ENCODE assay signal across 19 cellular contexts in the genomic region with DNA sequence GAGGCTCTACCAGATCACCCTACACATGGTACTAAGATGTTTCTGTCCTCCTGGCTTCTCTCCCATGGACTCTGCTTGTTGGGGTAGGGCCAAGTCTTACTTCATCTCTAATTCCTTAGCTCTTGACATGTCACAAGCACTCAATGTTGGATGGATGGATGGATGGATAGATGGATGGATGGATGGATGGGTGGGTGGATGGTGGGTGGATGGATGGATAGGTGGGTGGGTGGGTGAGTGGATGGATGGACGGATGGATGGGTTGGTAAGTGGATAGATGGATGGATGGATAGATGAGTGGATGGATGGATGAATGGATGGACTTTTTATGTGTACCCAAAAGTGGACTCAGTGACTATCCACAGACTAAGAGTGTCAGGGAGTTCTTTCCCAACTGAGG.
DNase-seq lines count a peak whose midpoint lies in the region; ATAC-seq, FAIRE-seq and TF ChIP-seq lines count a peak whose summit lies in the region.
"Had no signal": no experiment of that assay in that cellular context is flagged by ENCODE, and none has a peak within 500 bp of the region (broad histone marks: within the 10 kb centered on the region; RNA-seq: fewer than 3 reads in every experiment).

No MANE protein-coding gene starts in this region.

- H3K4me3 ChIP-seq in HFF-Myc (replicated peaks; ENCODE audit: low read depth, low read length) (no peak overlapping the region), fibroblast of mammary gland (ENCODE audit: control insufficient read depth, low read depth, low read length) (no peak overlapping the region)
- H3K4me3 ChIP-seq: BLaER1, GM12878, HAP-1 had no signal

- ATAC-seq in GM18907 (IDR thresholded peaks at IDR 0.05; ENCODE audit: unreplicated experiment): no peak
- no peak for ATAC-seq in HG02678 (IDR thresholded peaks at IDR 0.05; ENCODE audit: unreplicated experiment)
- ATAC-seq: CD8-positive, alpha-beta T cell; GM12878 had no signal

- peak; percentile 86 for FAIRE-seq in urothelium cell line (lab: Jason Lieb, UNC)
- FAIRE-seq: GM12878, H54 had no signal

- DNase-seq in EH (ENCODE audit: low read depth) (peak; percentile 10), HFF-Myc (ENCODE audit: extremely low read depth, low read depth) (peak; percentile 15), fibroblast of mammary gland (ENCODE audit: low read depth) (peak; percentile 25), urothelium cell line (ENCODE audit: low spot score) (no peak), putamen (ENCODE audit: low spot score) (no peak)
- DNase-seq: Caco-2; CD4-positive, CD25-positive, alpha-beta regulatory T cell; CD8-positive, alpha-beta T cell; DMS153; DND-41; EL; GDM1; GOT3 had no signal

- TF ChIP-seq CTCF in HFF-Myc (IDR thresholded peaks at IDR 0.05; ENCODE audit: low read depth, low read length, missing control alignments) (no peak), fibroblast of mammary gland (conservative IDR thresholded peaks at IDR 0.05; ENCODE audit: control insufficient read depth, insufficient read depth, low read depth, low read length) (no peak)

Comparison
In these comparisons a context has a peak if more than half of its experiments do, and no peak if none do; other contexts are left out.
1. DNase-seq: peak in EH (single experiment), HFF-Myc (single experiment) and fibroblast of mammary gland (single experiment); none in urothelium cell line (single experiment) and putamen (single experiment).